In genomic region chr4:9963328-9963727, GRCh38 we compare ENCODE assay signal across 29 cellular contexts.
"Had no signal": no experiment of that assay in that cellular context is flagged by ENCODE, and none has a peak within 500 bp of the region (broad histone marks: within the 10 kb centered on the region; RNA-seq: fewer than 3 reads in every experiment).

No MANE protein-coding gene starts in this region.

- H3K4me1 ChIP-seq: colonic mucosa, foreskin keratinocyte, gastroesophageal sphincter, heart left ventricle, prostate gland, right atrium auricular region, sigmoid colon, uterus had no signal

- H3K36me3 Mint-ChIP-seq: mesothelial cell of epicardium had no signal

- H3K4me3 ChIP-seq: colonic mucosa, gastroesophageal sphincter, heart left ventricle, hepatocyte, lung, mucosa of descending colon, prostate gland, right atrium auricular region, sigmoid colon, thoracic aorta, tibial nerve, upper lobe of left lung, uterus had no signal

- H3K36me3 ChIP-seq: colonic mucosa, gastroesophageal sphincter, heart left ventricle, neutrophil, prostate gland, right atrium auricular region, sigmoid colon, thoracic aorta, tibial nerve, upper lobe of left lung, uterus had no signal

- H3K27me3 ChIP-seq: colonic mucosa, foreskin keratinocyte, gastroesophageal sphincter, heart left ventricle, hepatocyte, neutrophil, right atrium auricular region, sigmoid colon, tibial nerve, upper lobe of left lung, uterus had no signal

- H3K4me3 Mint-ChIP-seq: dendritic cell treated with granulocyte-macrophage colony-stimulating factor and Interleukin-4, amounts not matched to agents 40 ng/mL and 50 ng/mL, for 4 days; endodermal cell; mesothelial cell of epicardium; naive B cell; natural killer cell treated with Interleukin-12 subunit alpha and Interleukin-12 subunit beta and Interleukin-15 and Interleukin-18, amount 100 ng/mL, for 72 hours; neural crest cell; stimulated activated naive B cell treated with anti-CD40 and anti-IgM and Interleukin-4, amounts not matched to agents 10 μg/mL and 1 μg/mL and 100 μg/mL, for 72 hours; stimulated activated naive CD8-positive, alpha-beta T cell treated with anti-CD3 and anti-CD28 coated beads, Interleukin-15, Interleukin-2, amounts not matched to agents 100 ng/mL and 50 ng/mL, for 24 hours had no signal

- H3K27me3 Mint-ChIP-seq: dendritic cell treated with granulocyte-macrophage colony-stimulating factor and Interleukin-4, amounts not matched to agents 40 ng/mL and 50 ng/mL, for 4 days; stimulated activated naive CD8-positive, alpha-beta T cell treated with anti-CD3 and anti-CD28 coated beads, Interleukin-15, Interleukin-2, amounts not matched to agents 100 ng/mL and 50 ng/mL, for 24 hours had no signal

- H3K9me3 ChIP-seq: colonic mucosa, mucosa of descending colon, neutrophil, prostate gland, right atrium auricular region, thoracic aorta, upper lobe of left lung, uterus had no signal

- H3K27ac ChIP-seq: colonic mucosa, epithelial cell of prostate, foreskin keratinocyte, gastroesophageal sphincter, heart left ventricle, hepatocyte, neutrophil, prostate gland, right atrium auricular region, sigmoid colon, thoracic aorta, tibial nerve, upper lobe of left lung, uterus had no signal

- ATAC-seq: gastroesophageal sphincter; heart left ventricle; left lobe of liver; mucosa of descending colon; natural killer cell treated with Interleukin-12 subunit alpha and Interleukin-12 subunit beta and Interleukin-15 and Interleukin-18, amount 100 ng/mL, for 72 hours had no signal

- H3K9me3 Mint-ChIP-seq: natural killer cell treated with Interleukin-12 subunit alpha and Interleukin-12 subunit beta and Interleukin-15 and Interleukin-18, amount 100 ng/mL, for 72 hours had no signal

- DNase-seq: colonic mucosa; effector CD8-positive, alpha-beta T cell; endodermal cell; foreskin keratinocyte; heart left ventricle; kidney; mesenchymal stem cell; mucosa of descending colon; naive B cell; sigmoid colon; stimulated activated CD4-positive, alpha-beta T cell treated with anti-CD3 and anti-CD28 coated beads, Interleukin-4, amount 100 ng/mL, for 4 hours; stimulated activated naive B cell treated with anti-CD40 and anti-IgM and Interleukin-4, amounts not matched to agents 10 μg/mL and 1 μg/mL and 100 μg/mL, for 72 hours; upper lobe of left lung; uterus had no signal

- H3K27ac Mint-ChIP-seq: dendritic cell treated with granulocyte-macrophage colony-stimulating factor and Interleukin-4, amounts not matched to agents 40 ng/mL and 50 ng/mL, for 4 days; endodermal cell; mesothelial cell of epicardium; natural killer cell treated with Interleukin-12 subunit alpha and Interleukin-12 subunit beta and Interleukin-15 and Interleukin-18, amount 100 ng/mL, for 72 hours; stimulated activated naive B cell treated with anti-CD40 and anti-IgM and Interleukin-4, amounts not matched to agents 10 μg/mL and 1 μg/mL and 100 μg/mL, for 72 hours; stimulated activated naive CD8-positive, alpha-beta T cell treated with anti-CD3 and anti-CD28 coated beads, Interleukin-15, Interleukin-2, amounts not matched to agents 100 ng/mL and 50 ng/mL, for 24 hours had no signal

- H3K4me1 Mint-ChIP-seq: endodermal cell, mesothelial cell of epicardium, naive B cell had no signal
